Comparison of ENCODE assay signal across 9 cellular contexts in the genomic region with DNA sequence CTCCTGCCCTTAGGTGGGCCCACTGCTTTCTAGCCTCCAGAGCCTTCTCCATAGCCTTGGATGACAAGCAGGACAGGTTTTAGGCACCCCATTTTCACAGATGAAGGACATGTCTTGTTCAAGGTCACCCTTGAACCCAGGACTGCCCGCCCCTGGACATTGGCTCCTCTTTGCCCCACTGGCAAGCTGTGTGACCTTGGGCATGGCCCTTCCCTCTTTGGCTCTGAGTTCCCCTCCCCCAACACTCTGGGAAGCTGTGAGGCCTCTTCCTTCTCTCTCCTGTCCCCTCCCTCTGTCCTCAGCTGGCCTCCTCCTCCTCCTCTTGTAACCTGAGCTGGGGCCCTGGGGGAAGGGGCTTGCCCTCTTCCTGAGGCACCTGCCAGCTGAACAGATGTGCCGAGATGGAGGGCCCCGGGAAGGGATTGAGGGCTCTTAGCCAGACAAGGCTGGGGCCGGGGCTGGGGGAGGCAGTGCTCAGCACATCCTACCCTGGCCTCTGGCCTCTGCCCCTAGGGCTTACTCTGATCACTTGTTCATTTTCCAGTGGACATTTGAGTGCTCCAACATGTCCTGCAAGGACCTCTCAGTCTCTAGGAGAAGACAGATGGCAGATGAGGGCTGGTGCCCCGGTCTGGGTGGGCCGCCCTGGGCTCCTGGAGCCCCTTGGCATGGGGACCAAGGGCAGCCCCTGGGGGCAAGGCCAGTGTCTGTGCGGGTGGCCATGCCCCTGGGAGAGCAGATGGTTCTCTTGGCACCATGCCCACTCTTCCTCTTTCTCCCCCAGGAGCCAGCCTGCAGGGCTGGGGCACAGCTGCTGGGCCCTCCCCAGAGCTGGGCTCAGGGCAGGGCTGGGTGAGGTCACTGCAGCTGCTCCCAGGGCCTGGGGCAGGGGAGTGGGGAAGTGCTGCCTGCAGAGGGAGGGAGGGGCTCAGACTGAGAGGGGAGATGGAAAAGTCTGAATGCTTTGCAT. TPM values are rescaled to one million over a fixed set of nuclear protein-coding genes. Genes with fewer than 3 reads are reported as not detected.
DNase-seq lines count a peak whose midpoint lies in the region; ATAC-seq, FAIRE-seq and TF ChIP-seq lines count a peak whose summit lies in the region.
"Had no signal": no experiment of that assay in that cellular context is flagged by ENCODE, and none has a peak within 500 bp of the region (broad histone marks: within the 10 kb centered on the region; RNA-seq: fewer than 3 reads in every experiment).

No MANE protein-coding gene starts in this region.

- H3K27ac ChIP-seq in A549: peak overlapping the region in 1 of 2 experiments; percentile 36; a peak in 1 of 6 replicates
- H3K27ac ChIP-seq in RWPE2 (ENCODE audit: poor library complexity, severe bottlenecking): peak overlapping the region; percentile 1
- H3K27ac ChIP-seq in iPS-20b (ENCODE audit: low read length): peak overlapping the region; percentile 55

- H3K27me3 ChIP-seq in MG63: no peaks in the 10 kb centered on the region
- H3K27me3 ChIP-seq in RWPE2 (ENCODE audit: insufficient read depth, poor library complexity, severe bottlenecking): no peaks in the 10 kb centered on the region
- peaks cover 44% of the 10 kb centered on the region for H3K27me3 ChIP-seq in iPS-20b (ENCODE audit: insufficient read depth, low read length)

- POLR2A ChIA-PET in A549 (lab: Yijun Ruan, JAX): no interaction called here

- 66% methylated on average over 3 of the region's 7 CpGs for WGBS in A549 (ENCODE audit: missing lambda C conversion rate)

- no peak for TF ChIP-seq EP300 in A549 (IDR thresholded peaks at IDR 0.05)

- TF ChIP-seq RAD21 in A549 (conservative IDR thresholded peaks at IDR 0.05 in 1 of 2, IDR thresholded peaks at IDR 0.05 in 1 of 2): no peak

- peak in 1 of 2 experiments; percentile 23; a peak in 2 of 6 replicates for ATAC-seq in A549
- peak; percentile 58 for ATAC-seq in RWPE2 (ENCODE audit: low read depth)
- no peak for ATAC-seq in left lobe of liver
- no peak for ATAC-seq in HG03095 (IDR thresholded peaks at IDR 0.05; ENCODE audit: unreplicated experiment)
- no peak for ATAC-seq in HG03342 (IDR thresholded peaks at IDR 0.05; ENCODE audit: unreplicated experiment)
- ATAC-seq: activated naive CD4-positive, alpha-beta T cell treated with anti-CD3 and anti-CD28 coated beads, Interleukin-2, amount 50 U/mL, for 72 hours had no signal

- no peak for FAIRE-seq in A549 (lab: Jason Lieb, UNC)

- TF ChIP-seq POLR2A in A549 (IDR thresholded peaks at IDR 0.05; ENCODE audit: low read length): no peak

- DNase-seq in A549 (ENCODE audit: low read depth in 1 of 2, low spot score in 1 of 2) (no peak), MG63 (peak; percentile 57), RWPE2 (ENCODE audit: low spot score) (no peak), left lobe of liver (ENCODE audit: low spot score) (no peak), GF-D8 (lab: John Stamatoyannopoulos, UW) (no peak)

- H3K9me3 ChIP-seq in A549 (no peaks in the 10 kb centered on the region), MG63 (no peaks in the 10 kb centered on the region), RWPE2 (ENCODE audit: severe bottlenecking) (no peaks in the 10 kb centered on the region), iPS-20b (ENCODE audit: insufficient read depth, low read depth, low read length) (no peaks in the 10 kb centered on the region)

- H3K36me3 ChIP-seq in MG63: no peaks in the 10 kb centered on the region
- H3K36me3 ChIP-seq in RWPE2 (ENCODE audit: low read depth): no peaks in the 10 kb centered on the region
- no peaks in the 10 kb centered on the region for H3K36me3 ChIP-seq in iPS-20b (ENCODE audit: insufficient read depth, low read depth, low read length)

- CTCF ChIA-PET in A549 (lab: Yijun Ruan, JAX): interaction anchor here (0.9 to 1.4 kb wide), 2 partner anchors 11 to 16 kb away, joined by 3 read pairs; a partner anchor contains a TSS

- TF ChIP-seq CTCF in A549 (IDR thresholded peaks at IDR 0.05): no peak
- no peak for TF ChIP-seq CTCF in RWPE2 (IDR thresholded peaks at IDR 0.05; ENCODE audit: poor library complexity, severe bottlenecking)

- peak overlapping the region; percentile 49; the same call in 1 of the 2 replicates for H3K9ac ChIP-seq in iPS-20b (ENCODE audit: low read depth, low read length)

- H3K4me1 ChIP-seq in A549 (peaks cover 9% of the 10 kb centered on the region; the same call in 2 of the 3 replicates), RWPE2 (ENCODE audit: insufficient read depth, poor library complexity, severe bottlenecking) (peaks cover 8% of the 10 kb centered on the region), iPS-20b (ENCODE audit: insufficient read depth, low read length) (peaks cover 29% of the 10 kb centered on the region)

- H3K4me3 ChIP-seq in A549: no peak overlapping the region
- no peak overlapping the region for H3K4me3 ChIP-seq in MG63
- H3K4me3 ChIP-seq in RWPE2 (ENCODE audit: severe bottlenecking): no peak overlapping the region
- H3K4me3 ChIP-seq in iPS-20b (ENCODE audit: low read length): peak overlapping the region; percentile 56

- H3K4me2 ChIP-seq in A549: 0 out of 3 replicates have a peak overlapping the region, but pooled peaks have one; percentile 1

TF ChIP-seq in A549, 52 proteins besides CTCF, POLR2A, EP300 and RAD21:
- TF ChIP-seq HOXB5 (CRISPR knock-in tag; IDR thresholded peaks at IDR 0.05) (no peak), CBX8 (IDR thresholded peaks at IDR 0.05) (no peak), GATA3 (IDR thresholded peaks at IDR 0.05; ENCODE audit: borderline replicate concordance) (no peak), ZC3H11A (IDR thresholded peaks at IDR 0.05) (no peak), RCOR1 (IDR thresholded peaks at IDR 0.05; ENCODE audit: low read depth, low read length) (no peak), FOXS1 (CRISPR knock-in tag; IDR thresholded peaks at IDR 0.05) (no peak), PHF8 (IDR thresholded peaks at IDR 0.05; ENCODE audit: borderline replicate concordance, low read depth) (no peak), JUNB (IDR thresholded peaks at IDR 0.05) (no peak), ESRRA (IDR thresholded peaks at IDR 0.05; ENCODE audit: borderline replicate concordance, low read length) (no peak), EHMT2 (IDR thresholded peaks at IDR 0.05; ENCODE audit: low read depth) (no peak), SMC3 (IDR thresholded peaks at IDR 0.05) (no peak), CEBPB (IDR thresholded peaks at IDR 0.05) (no peak), MYC (IDR thresholded peaks at IDR 0.05; ENCODE audit: borderline replicate concordance, low read length) (no peak), POLR2AphosphoS2 (conservative IDR thresholded peaks at IDR 0.05; ENCODE audit: low read length) (no peak), TFCP2L1 (CRISPR knock-in tag; IDR thresholded peaks at IDR 0.05) (no peak), MAZ (IDR thresholded peaks at IDR 0.05; ENCODE audit: borderline replicate concordance, low read depth, low read length) (no peak)
- TF ChIP-seq, protein P1, sequence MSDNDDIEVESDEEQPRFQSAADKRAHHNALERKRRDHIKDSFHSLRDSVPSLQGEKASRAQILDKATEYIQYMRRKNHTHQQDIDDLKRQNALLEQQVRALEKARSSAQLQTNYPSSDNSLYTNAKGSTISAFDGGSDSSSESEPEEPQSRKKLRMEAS (IDR thresholded peaks at IDR 0.05): no peak
- TF ChIP-seq, protein P2, sequence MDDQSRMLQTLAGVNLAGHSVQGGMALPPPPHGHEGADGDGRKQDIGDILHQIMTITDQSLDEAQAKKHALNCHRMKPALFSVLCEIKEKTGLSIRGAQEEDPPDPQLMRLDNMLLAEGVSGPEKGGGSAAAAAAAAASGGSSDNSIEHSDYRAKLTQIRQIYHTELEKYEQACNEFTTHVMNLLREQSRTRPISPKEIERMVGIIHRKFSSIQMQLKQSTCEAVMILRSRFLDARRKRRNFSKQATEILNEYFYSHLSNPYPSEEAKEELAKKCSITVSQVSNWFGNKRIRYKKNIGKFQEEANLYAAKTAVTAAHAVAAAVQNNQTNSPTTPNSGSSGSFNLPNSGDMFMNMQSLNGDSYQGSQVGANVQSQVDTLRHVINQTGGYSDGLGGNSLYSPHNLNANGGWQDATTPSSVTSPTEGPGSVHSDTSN (IDR thresholded peaks at IDR 0.05): no peak

RNA-seq across cellular contexts. Expression of a gene that starts 10.7 kb away (rescaled TPM):
- 0.05 and 0.10 TPM in 2 replicates for polyA plus RNA-seq in A549 (2011; rRNA removed)
- 0.16 and 0.27 TPM in 2 replicates for polyA plus RNA-seq in A549 (2012; cell fraction: cytosol; rRNA removed)
- 0.22 and 0.47 TPM in 2 replicates for polyA plus RNA-seq in A549 (2012; cell fraction: nucleus; rRNA removed)
- 0.18 to 0.25 TPM (median 0.22 TPM) in 3 replicates for polyA plus RNA-seq in A549 (2017; fragmentation: RNase III; extraction: RNeasy Plus Mini Kit Qiagen cat#74134 plus additional on column Dnase treatment)
- polyA minus RNA-seq in A549 (2011; rRNA and poly(A)+ RNA removed): 0.15 and 0.17 TPM in 2 replicates
- not detected in 2 replicates for total RNA-seq in MG63 (2014; rRNA removed; shearing (Covaris generic); ENCODE audit: low replicate concordance)
- total RNA-seq in left lobe of liver: 0.38 TPM
